8 cellular contexts compared by ENCODE assay signal in the genomic region with DNA sequence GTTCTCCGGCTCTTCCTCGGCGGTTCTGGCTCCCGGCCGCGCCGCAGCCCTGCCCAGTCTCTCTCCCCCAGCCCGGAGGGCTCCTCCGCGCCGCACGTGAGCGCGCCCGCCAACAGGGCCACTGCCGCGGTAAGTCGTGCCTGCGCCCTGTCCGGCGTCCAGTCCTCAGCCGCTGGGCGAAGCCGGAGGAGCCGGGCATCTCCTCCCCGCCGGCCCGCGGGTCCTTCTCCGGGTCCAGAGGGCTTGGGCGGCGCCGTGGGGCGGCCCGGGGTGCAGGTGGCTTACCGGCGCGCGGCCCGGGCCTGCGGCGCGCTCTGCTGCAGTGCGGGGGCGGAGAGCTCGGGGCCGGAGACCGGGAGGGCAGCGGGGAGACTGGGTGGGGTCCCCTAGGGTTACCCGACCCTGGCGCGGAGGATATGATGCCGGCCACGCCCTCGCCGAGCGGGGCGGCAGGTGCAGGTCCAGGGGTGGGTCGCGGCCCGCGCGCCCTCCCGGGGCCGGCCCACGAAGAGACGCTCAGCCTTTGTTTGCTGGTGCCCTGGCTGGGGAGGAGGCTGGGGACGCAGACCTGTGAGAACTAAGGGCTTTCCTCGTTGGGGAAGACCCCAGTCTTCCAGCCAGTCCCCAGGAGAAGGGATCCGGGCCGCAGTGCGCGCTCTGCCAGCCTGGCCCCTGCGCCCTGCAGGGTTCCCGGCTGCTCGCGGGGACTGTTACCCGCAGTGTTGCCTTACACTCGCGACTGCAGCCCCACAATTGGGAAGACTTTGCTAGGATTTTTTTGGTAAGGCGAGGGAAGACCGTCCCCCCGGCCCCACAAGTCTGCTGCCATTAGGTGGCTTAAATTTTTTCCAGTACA. TPM values are rescaled to one million over a fixed set of nuclear protein-coding genes. Genes with fewer than 3 reads are reported as not detected.
A peak's percentile ranks its signal among the peaks of the same experiment; 100 is the strongest.
DNase-seq lines count a peak whose midpoint lies in the region; ATAC-seq lines count a peak whose summit lies in the region.

A gene with protein sequence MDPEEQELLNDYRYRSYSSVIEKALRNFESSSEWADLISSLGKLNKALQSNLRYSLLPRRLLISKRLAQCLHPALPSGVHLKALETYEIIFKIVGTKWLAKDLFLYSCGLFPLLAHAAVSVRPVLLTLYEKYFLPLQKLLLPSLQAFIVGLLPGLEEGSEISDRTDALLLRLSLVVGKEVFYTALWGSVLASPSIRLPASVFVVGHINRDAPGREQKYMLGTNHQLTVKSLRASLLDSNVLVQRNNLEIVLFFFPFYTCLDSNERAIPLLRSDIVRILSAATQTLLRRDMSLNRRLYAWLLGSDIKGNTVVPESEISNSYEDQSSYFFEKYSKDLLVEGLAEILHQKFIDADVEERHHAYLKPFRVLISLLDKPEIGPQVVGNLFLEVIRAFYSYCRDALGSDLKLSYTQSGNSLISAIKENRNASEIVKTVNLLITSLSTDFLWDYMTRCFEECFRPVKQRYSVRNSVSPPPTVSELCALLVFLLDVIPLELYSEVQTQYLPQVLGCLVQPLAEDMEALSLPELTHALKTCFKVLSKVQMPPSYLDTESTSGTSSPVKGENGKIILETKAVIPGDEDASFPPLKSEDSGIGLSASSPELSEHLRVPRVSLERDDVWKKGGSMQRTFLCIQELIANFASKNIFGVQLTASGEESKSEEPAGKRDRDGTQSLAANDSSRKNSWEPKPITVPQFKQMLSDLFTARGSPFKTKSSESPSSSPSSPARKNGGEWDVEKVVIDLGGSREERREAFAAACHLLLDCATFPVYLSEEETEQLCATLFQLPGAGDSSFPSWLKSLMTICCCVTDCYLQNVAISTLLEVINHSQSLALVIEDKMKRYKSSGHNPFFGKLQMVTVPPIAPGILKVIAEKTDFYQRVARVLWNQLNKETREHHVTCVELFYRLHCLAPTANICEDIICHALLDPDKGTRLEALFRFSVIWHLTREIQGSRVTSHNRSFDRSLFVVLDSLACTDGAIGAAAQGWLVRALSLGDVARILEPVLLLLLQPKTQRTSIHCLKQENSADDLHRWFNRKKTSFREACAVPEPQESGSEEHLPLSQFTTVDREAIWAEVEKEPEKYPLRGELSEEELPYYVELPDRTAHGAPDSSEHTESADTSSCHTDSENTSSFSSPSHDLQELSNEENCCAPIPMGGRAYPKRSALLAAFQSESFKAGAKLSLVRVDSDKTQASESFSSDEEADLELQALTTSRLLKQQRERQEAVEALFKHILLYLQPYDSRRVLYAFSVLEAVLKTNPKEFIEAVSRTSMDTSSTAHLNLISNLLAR (N-terminal part only) (plus strand): TSS at position 10 of the 856 bp plus-strand sequence. CDS start 7,910 bp downstream, outside the sequence.

- DNase-seq in NCI-H1092 (lab: John Stamatoyannopoulos, UW) (peak; percentile 46), NCI-H1092 treated with DMSO at 0.1 percent for 48 hours (lab: John Stamatoyannopoulos, UW) (no peak), NCI-H1694 treated with DMSO at 0.1 percent for 48 hours (lab: John Stamatoyannopoulos, UW) (peak; percentile 25), glomerular visceral epithelial cell (ENCODE audit: extremely low spot score) (peak; percentile 35), posterior vena cava (ENCODE audit: low spot score) (no peak)
- DNase-seq in activated T-helper 9 cell treated with anti-CD3 and anti-CD28 coated beads, Interleukin-2, amount 50 U/mL, for 16 hours (ENCODE audit: low read depth): peak; percentile 31

- intact Hi-C loops in posterior vena cava (cut with DNase I): no loop called here

- ATAC-seq in HG02642 (IDR thresholded peaks at IDR 0.05; ENCODE audit: poor library complexity, unreplicated experiment) (peak; percentile 24), HG02763 (IDR thresholded peaks at IDR 0.05; ENCODE audit: unreplicated experiment) (no peak)

RNA-seq across cellular contexts. Expression of the gene that starts here (rescaled TPM):
- total RNA-seq in posterior vena cava: 10 to 100 TPM; 12.4 to 17.2 TPM

Comparison
In these comparisons a context has a peak if more than half of its experiments do, and no peak if none do; other contexts are left out.
1. DNase-seq: peak in NCI-H1092 (single experiment), NCI-H1694 treated with DMSO at 0.1 percent for 48 hours (single experiment), activated T-helper 9 cell treated with anti-CD3 and anti-CD28 coated beads, Interleukin-2, amount 50 U/mL, for 16 hours (single experiment) and glomerular visceral epithelial cell (single experiment); none in NCI-H1092 treated with DMSO at 0.1 percent for 48 hours (single experiment) and posterior vena cava (single experiment).